ENCODE assay signal across 12 cellular contexts in genomic region chr20:19783966-19784401, GRCh38. TPM values are rescaled to one million over a fixed set of nuclear protein-coding genes. Genes with fewer than 3 reads are reported as not detected.
DNase-seq lines count a peak whose midpoint lies in the region; ATAC-seq and TF ChIP-seq lines count a peak whose summit lies in the region.
"Had no signal": no experiment of that assay in that cellular context is flagged by ENCODE, and none has a peak within 500 bp of the region (broad histone marks: within the 10 kb centered on the region; RNA-seq: fewer than 3 reads in every experiment).

No MANE protein-coding gene starts in this region.

- H3K27me3 ChIP-seq in hepatocyte, result no peaks in the 10 kb centered on the region
- no peaks in the 10 kb centered on the region for H3K27me3 ChIP-seq in stomach
- H3K27me3 ChIP-seq: gastroesophageal sphincter had no signal

- no peaks in the 10 kb centered on the region for H3K36me3 ChIP-seq in hepatocyte (replicated peaks; ENCODE audit: insufficient read depth, low read depth)
- H3K36me3 ChIP-seq in stomach, result no peaks in the 10 kb centered on the region
- H3K36me3 ChIP-seq: gastroesophageal sphincter had no signal

- H3K4me3 ChIP-seq in hepatocyte (no peak overlapping the region), stomach (no peak overlapping the region)
- H3K4me3 ChIP-seq: gastroesophageal sphincter, GM12878, K562 had no signal

- no peak for ATAC-seq in GM19455 (IDR thresholded peaks at IDR 0.05; ENCODE audit: unreplicated experiment)

- H3K4me1 ChIP-seq in hepatocyte (ENCODE audit: insufficient read depth) (peaks cover 29% of the 10 kb centered on the region), stomach (peaks cover 16 to 33% (median 29%) of the 10 kb centered on the region in 4 donors)

- H3K27ac ChIP-seq in hepatocyte, result peak overlapping the region; percentile 75
- peak overlapping the region in 3 of 5 donors; percentile 2 to 39 (median 38) for H3K27ac ChIP-seq in stomach
- H3K27ac ChIP-seq: 22Rv1 had no signal

- intact Hi-C loops in stomach (cut with DNase I; ENCODE audit: low total_unique reads), result loop anchor here (10.0 kb wide), 2 partner anchors 101 to 211 kb away; no protein-coding TSS in a partner anchor

- no peaks in the 10 kb centered on the region for H4K20me1 ChIP-seq in hepatocyte (ENCODE audit: insufficient read depth, poor library complexity, severe bottlenecking)

- no peak for TF ChIP-seq EP300 in stomach (IDR thresholded peaks at IDR 0.05)

- WGBS in hepatocyte (ENCODE audit: low lambda C conversion rate, missing lambda C conversion rate), result 70% methylated on average over 7 of the region's 7 CpGs
- 23 to 63% (median 55%) methylated on average over 6 to 7 of the region's 7 CpGs for WGBS in stomach, 5 donors

- H3K9me3 ChIP-seq in hepatocyte (ENCODE audit: low read depth) (no peaks in the 10 kb centered on the region), stomach (no peaks in the 10 kb centered on the region)

- TF ChIP-seq POLR2A in stomach (IDR thresholded peaks at IDR 0.05), result no peak

- H3K79me2 ChIP-seq in hepatocyte, result peaks cover 10% of the 10 kb centered on the region

- DNase-seq in DMS 273 (lab: John Stamatoyannopoulos, UW; ENCODE audit: unreplicated experiment), result peak; percentile 78
- no peak for DNase-seq in DMS 273 treated with DMSO at 0.1 percent for 48 hours (lab: John Stamatoyannopoulos, UW)
- peak; percentile 51 for DNase-seq in astrocyte of the hippocampus (ENCODE audit: low read depth, low spot score)
- DNase-seq in hepatocyte (ENCODE audit: low spot score), result no peak
- peak; percentile 36 for DNase-seq in stomach
- no peak for DNase-seq in hepatic stellate cell (ENCODE audit: low spot score)
- no peak for DNase-seq in activated T-cell treated with anti-CD3 and anti-CD28 coated beads, Interleukin-2, amount 50 U/mL, for 48 hours

- no peaks in the 10 kb centered on the region for H3K9me2 ChIP-seq in hepatocyte (replicated peaks; ENCODE audit: insufficient read depth)

- no peak overlapping the region for H3K4me2 ChIP-seq in hepatocyte

- TF ChIP-seq CTCF in hepatocyte (IDR thresholded peaks at IDR 0.05; ENCODE audit: poor library complexity) (no peak), stomach (IDR thresholded peaks at IDR 0.05) (no peak)

- H2AFZ ChIP-seq in hepatocyte, result no peak overlapping the region

RNA-seq across cellular contexts. Expression of gene RIN2, which starts 25.9 kb away (rescaled TPM):
- total RNA-seq in hepatocyte, result 33.4 and 39.0 TPM in 2 replicates
- 22.3 and 24.5 TPM in 2 replicates for polyA plus RNA-seq in hepatocyte
- 10 to 100 TPM in 4 of 5 donors, 1 to 10 TPM in 1; 9.9 to 82.7 (median 55.4) TPM for total RNA-seq in stomach
- 10 to 100 TPM; 11.1 to 19.4 (median 19.4) TPM for polyA plus RNA-seq in stomach
- polyA plus RNA-seq: K562 had no signal

Comparison
In these comparisons a context has a peak if more than half of its experiments do, and no peak if none do; other contexts are left out.
1. DNase-seq: peak in DMS 273 (single experiment), astrocyte of the hippocampus (single experiment) and stomach (single experiment); none in DMS 273 treated with DMSO at 0.1 percent for 48 hours (single experiment), hepatocyte (single experiment), hepatic stellate cell (single experiment) and activated T-cell treated with anti-CD3 and anti-CD28 coated beads, Interleukin-2, amount 50 U/mL, for 48 hours (0 of 2).